In the genomic region with DNA sequence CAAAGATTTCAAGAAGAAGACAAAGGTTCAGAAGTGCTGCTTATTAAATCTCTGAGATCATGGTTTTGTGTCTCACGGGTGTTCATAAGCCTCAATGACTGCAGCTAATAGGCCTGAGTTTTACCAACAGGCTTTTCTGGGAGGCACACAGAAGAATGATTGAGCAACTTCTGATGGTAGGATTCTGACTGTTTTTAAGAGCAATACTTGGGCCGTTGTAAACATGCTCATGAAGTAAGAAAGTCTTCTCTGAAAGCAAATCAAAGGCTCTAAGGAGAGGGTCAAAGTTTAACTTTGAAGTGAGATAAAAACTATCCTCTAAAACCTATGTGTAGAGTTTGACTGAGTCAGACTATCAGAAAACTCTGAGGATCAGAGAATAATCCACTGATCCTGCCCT, we compare ENCODE assay signal across 19 cellular contexts.
DNase-seq lines count a peak whose midpoint lies in the region; ATAC-seq, FAIRE-seq and TF ChIP-seq lines count a peak whose summit lies in the region.
"Had no signal": no experiment of that assay in that cellular context is flagged by ENCODE, and none has a peak within 500 bp of the region (broad histone marks: within the 10 kb centered on the region; RNA-seq: fewer than 3 reads in every experiment).

No MANE protein-coding gene starts in this region.

- H2AFZ ChIP-seq in H1 (ENCODE audit: low read length) (no peak overlapping the region), mesenchymal stem cell (ENCODE audit: low read depth, low read length) (no peak overlapping the region), PC-9 (no peak overlapping the region)

- no peak for FAIRE-seq in H1 (lab: Jason Lieb, UNC)
- no peak for FAIRE-seq in small intestine (lab: Jason Lieb, UNC)

- H3K36me3 ChIP-seq in H1 (ENCODE audit: control insufficient read depth in 2 of 4, insufficient read depth in 4 of 4, low read length in 3 of 4) (no peaks in the 10 kb centered on the region), mesenchymal stem cell (ENCODE audit: control insufficient read depth in 1 of 2, insufficient read depth in 2 of 2, low read depth in 1 of 2, low read length in 2 of 2) (no peaks in the 10 kb centered on the region), small intestine (ENCODE audit: control insufficient read depth in 2 of 2, insufficient read depth in 2 of 2, low read length in 2 of 2) (no peaks in the 10 kb centered on the region), PC-9 (ENCODE audit: low read depth) (no peaks in the 10 kb centered on the region)

- no TSS peak for BruUV-seq in PC-9 (replicated peaks; lab: Mats Ljungman, UMichigan)

- no peak overlapping the region for H3K4me2 ChIP-seq in H1 (ENCODE audit: insufficient read depth in 1 of 2, low read depth in 2 of 2, low read length in 2 of 2)
- no peak overlapping the region for H3K4me2 ChIP-seq in mesenchymal stem cell (ENCODE audit: low read length, poor library complexity, severe bottlenecking)
- H3K4me2 ChIP-seq in PC-9, result no peak overlapping the region
- H3K4me2 ChIP-seq: KMS-11, SK-N-SH had no signal

- TF ChIP-seq EP300 in H1 (IDR thresholded peaks at IDR 0.05; ENCODE audit: borderline replicate concordance in 1 of 2, low read depth in 2 of 2, low read length in 2 of 2), result no peak

- DNase-seq in HuH-7 (ENCODE audit: low spot score) (peak; percentile 18), H1 (ENCODE audit: low read depth in 1 of 2, low spot score in 2 of 2) (no peak), mesenchymal stem cell (peak; percentile 62), small intestine (peak; percentile 11), PC-9 (no peak), G401 (ENCODE audit: low spot score) (no peak)
- DNase-seq in activated CD8-positive, alpha-beta memory T cell treated with anti-CD3 and anti-CD28 coated beads, Interleukin-2, amount 10 ng/mL, durations not matched to agents 7 days and 5 days, result no peak
- DNase-seq: ACHN; CD4-positive, CD25-positive, alpha-beta regulatory T cell; DMS153; NCI-H1092; NCI-H2081 treated with DMSO at 0.1 percent for 48 hours; NCI-H524; Right ventricle myocardium superior; SK-N-SH had no signal

- H3K4me3 Mint-ChIP-seq in activated CD8-positive, alpha-beta memory T cell treated with anti-CD3 and anti-CD28 coated beads, Interleukin-2, amount 10 ng/mL, durations not matched to agents 7 days and 5 days, result no peak overlapping the region
- H3K4me3 Mint-ChIP-seq: B cell; CD4-positive, CD25-positive, alpha-beta regulatory T cell had no signal

- H3K9me3 Mint-ChIP-seq in activated CD8-positive, alpha-beta memory T cell treated with anti-CD3 and anti-CD28 coated beads, Interleukin-2, amount 10 ng/mL, durations not matched to agents 7 days and 5 days (ENCODE audit: low read depth), result no peaks in the 10 kb centered on the region
- H3K9me3 Mint-ChIP-seq: CD4-positive, CD25-positive, alpha-beta regulatory T cell had no signal

- H4K20me1 ChIP-seq in H1 (replicated peaks in 1 of 2; ENCODE audit: control insufficient read depth in 1 of 2, insufficient read depth in 2 of 2, low read length in 2 of 2) (no peaks in the 10 kb centered on the region), PC-9 (ENCODE audit: insufficient read depth) (no peaks in the 10 kb centered on the region)

- TF ChIP-seq RAD21 in H1 (IDR thresholded peaks at IDR 0.05 in 1 of 2, conservative IDR thresholded peaks at IDR 0.05 in 1 of 2; ENCODE audit: low read depth in 2 of 2, low read length in 2 of 2), result no peak

- no peaks in the 10 kb centered on the region for H3K9me2 ChIP-seq in PC-9 (ENCODE audit: insufficient read depth)
- H3K9me2 ChIP-seq: SK-N-SH had no signal

- H3K14ac ChIP-seq in H1 (ENCODE audit: insufficient read length), result no peak overlapping the region
- no peak overlapping the region for H3K14ac ChIP-seq in mesenchymal stem cell (ENCODE audit: low read length in 2 of 2)

- no peak overlapping the region for H3K9ac ChIP-seq in H1 (replicated peaks in 1 of 4; ENCODE audit: extremely low read depth in 1 of 4, low read depth in 3 of 4, low read length in 3 of 4)
- no peak overlapping the region for H3K9ac ChIP-seq in mesenchymal stem cell (ENCODE audit: low read length)
- H3K9ac ChIP-seq: KMS-11, SK-N-SH had no signal

- no peak overlapping the region for H2AK5ac ChIP-seq in H1 (ENCODE audit: low read depth, low read length)
- H2AK5ac ChIP-seq in mesenchymal stem cell (ENCODE audit: low read length, severe bottlenecking), result no peak overlapping the region

- TF ChIP-seq CTCF in H1 (IDR thresholded peaks at IDR 0.05; ENCODE audit: control extremely low read depth in 1 of 3, insufficient read depth in 1 of 3, low read depth in 1 of 3, low read length in 3 of 3) (no peak), PC-9 (conservative IDR thresholded peaks at IDR 0.05) (no peak)

- no peak overlapping the region for H3K27ac Mint-ChIP-seq in activated CD8-positive, alpha-beta memory T cell treated with anti-CD3 and anti-CD28 coated beads, Interleukin-2, amount 10 ng/mL, durations not matched to agents 7 days and 5 days
- H3K27ac Mint-ChIP-seq: B cell; CD4-positive, CD25-positive, alpha-beta regulatory T cell had no signal

- H3K4me1 Mint-ChIP-seq in activated CD8-positive, alpha-beta memory T cell treated with anti-CD3 and anti-CD28 coated beads, Interleukin-2, amount 10 ng/mL, durations not matched to agents 7 days and 5 days, result no peaks in the 10 kb centered on the region
- H3K4me1 Mint-ChIP-seq: B cell; CD4-positive, CD25-positive, alpha-beta regulatory T cell had no signal

- H3K56ac ChIP-seq in H1 (replicated peaks; ENCODE audit: insufficient read length, low read depth, low read length), result no peak overlapping the region

- no peaks in the 10 kb centered on the region for H3K36me3 Mint-ChIP-seq in activated CD8-positive, alpha-beta memory T cell treated with anti-CD3 and anti-CD28 coated beads, Interleukin-2, amount 10 ng/mL, durations not matched to agents 7 days and 5 days
- H3K36me3 Mint-ChIP-seq: CD4-positive, CD25-positive, alpha-beta regulatory T cell had no signal

- H3K79me2 ChIP-seq in H1 (ENCODE audit: control insufficient read depth in 1 of 2, insufficient read depth in 2 of 2, low read length in 2 of 2), result no peaks in the 10 kb centered on the region
- H3K79me2 ChIP-seq in PC-9 (ENCODE audit: low read depth), result no peaks in the 10 kb centered on the region

- no peak overlapping the region for H3K18ac ChIP-seq in H1 (ENCODE audit: extremely low read depth, low read length)
- no peak overlapping the region for H3K18ac ChIP-seq in mesenchymal stem cell (ENCODE audit: low read depth in 1 of 2, low read length in 2 of 2)

- H3K9me3 ChIP-seq in H1 (ENCODE audit: insufficient read depth in 2 of 2, low read depth in 1 of 2, low read length in 1 of 2), result no peaks in the 10 kb centered on the region
- no peaks in the 10 kb centered on the region for H3K9me3 ChIP-seq in mesenchymal stem cell (ENCODE audit: control insufficient read depth, low read length)
- no peaks in the 10 kb centered on the region for H3K9me3 ChIP-seq in small intestine (ENCODE audit: control insufficient read depth, low read depth)
- no peaks in the 10 kb centered on the region for H3K9me3 ChIP-seq in PC-9 (ENCODE audit: insufficient read depth, low read depth)
- H3K9me3 ChIP-seq: Caco-2, SK-N-SH had no signal

- H3K27ac ChIP-seq in H1 (ENCODE audit: low read depth, low read length) (no peak overlapping the region), mesenchymal stem cell (ENCODE audit: low read length, poor library complexity, severe bottlenecking) (no peak overlapping the region), small intestine (ENCODE audit: low read depth in 1 of 2, low read length in 1 of 2) (no peak overlapping the region), PC-9 (no peak overlapping the region)
- H3K27ac ChIP-seq: KMS-11 had no signal

- H2BK12ac ChIP-seq in H1 (ENCODE audit: low read depth, low read length) (no peak overlapping the region), mesenchymal stem cell (ENCODE audit: low read length in 2 of 2) (no peak overlapping the region)

- ATAC-seq in activated CD8-positive, alpha-beta memory T cell treated with anti-CD3 and anti-CD28 coated beads, Interleukin-2, amount 10 ng/mL, durations not matched to agents 7 days and 5 days, result no peak
- ATAC-seq: Panc1 had no signal

- H3K23me2 ChIP-seq in H1 (ENCODE audit: low read depth, low read length), result no peaks in the 10 kb centered on the region

- H2BK120ac ChIP-seq in H1 (replicated peaks; ENCODE audit: low read depth, low read length) (no peak overlapping the region), mesenchymal stem cell (ENCODE audit: low read depth, low read length) (no peak overlapping the region)

- no peak overlapping the region for H4K5ac ChIP-seq in H1 (ENCODE audit: insufficient read length, low read depth, low read length)

- no peak overlapping the region for H3K4ac ChIP-seq in H1 (replicated peaks; ENCODE audit: insufficient read length, low read depth, low read length)
- no peak overlapping the region for H3K4ac ChIP-seq in mesenchymal stem cell (ENCODE audit: low read depth in 1 of 2, low read length in 2 of 2)

- H3F3A ChIP-seq in PC-9 (ENCODE audit: insufficient read depth, low read depth), result no peaks in the 10 kb centered on the region

- POLR2A ChIA-PET in H1 (lab: Charles Lee; ENCODE audit: partially characterized antibody), result no interaction called here
- POLR2A ChIA-PET in PC-9 (lab: Charles Lee; ENCODE audit: unreplicated experiment), result no interaction called here

- in situ Hi-C loops in G401 (cut with HindIII; ENCODE audit: low sequenced_read_pairs), result no loop called here

- no peak for TF ChIP-seq POLR2A in H1 (IDR thresholded peaks at IDR 0.05; ENCODE audit: control extremely low read depth in 1 of 2, low read depth in 2 of 2, low read length in 2 of 2)

- peaks cover 9% of the 10 kb centered on the region for H3K27me3 Mint-ChIP-seq in activated CD8-positive, alpha-beta memory T cell treated with anti-CD3 and anti-CD28 coated beads, Interleukin-2, amount 10 ng/mL, durations not matched to agents 7 days and 5 days
- H3K27me3 Mint-ChIP-seq: B cell had no signal

- H3K4me1 ChIP-seq in H1 (replicated peaks in 1 of 4; ENCODE audit: control insufficient read depth in 3 of 4, insufficient read depth in 4 of 4, low read length in 3 of 4) (no peaks in the 10 kb centered on the region), mesenchymal stem cell (ENCODE audit: control insufficient read depth, insufficient read depth, low read depth, low read length) (no peaks in the 10 kb centered on the region), small intestine (ENCODE audit: control insufficient read depth in 2 of 2, insufficient read depth in 1 of 2, low read depth in 1 of 2, low read length in 1 of 2) (no peaks in the 10 kb centered on the region), PC-9 (replicated peaks; ENCODE audit: insufficient read depth) (no peaks in the 10 kb centered on the region)
- H3K4me1 ChIP-seq: Caco-2 had no signal

- H4K91ac ChIP-seq in H1 (replicated peaks; ENCODE audit: insufficient read length, low read length) (no peak overlapping the region), mesenchymal stem cell (ENCODE audit: low read length) (no peak overlapping the region)

- H4K8ac ChIP-seq in H1 (ENCODE audit: extremely low read depth, insufficient read depth, low read length), result no peak overlapping the region
- H4K8ac ChIP-seq in mesenchymal stem cell (ENCODE audit: low read length), result no peak overlapping the region

- CTCF ChIA-PET in H1 (lab: Charles Lee; ENCODE audit: partially characterized antibody), result no interaction called here
- CTCF ChIA-PET in activated CD8-positive, alpha-beta memory T cell treated with anti-CD3 and anti-CD28 coated beads, Interleukin-2, amount 10 ng/mL, durations not matched to agents 7 days and 5 days (lab: Charles Lee), result no interaction called here
- CTCF ChIA-PET in PC-9 (lab: Charles Lee), result no interaction called here

- intact Hi-C loops in PC-9 (cut with micrococcal nuclease; ENCODE audit: unreplicated experiment), result loop anchor here (5.0 kb wide), 1 partner anchor 77 kb away; no protein-coding TSS in a partner anchor

- H3K79me1 ChIP-seq in H1 (ENCODE audit: low read depth, low read length) (no peaks in the 10 kb centered on the region), mesenchymal stem cell (replicated peaks; ENCODE audit: low read length, poor library complexity, severe bottlenecking) (no peaks in the 10 kb centered on the region)

- H3K4me3 ChIP-seq in H1 (ENCODE audit: extremely low read depth in 1 of 4, insufficient read depth in 2 of 4, low read depth in 3 of 4, low read length in 4 of 4), result no peak overlapping the region
- H3K4me3 ChIP-seq in mesenchymal stem cell (ENCODE audit: insufficient read depth in 1 of 2, low read depth in 1 of 2, low read length in 2 of 2), result no peak overlapping the region
- no peak overlapping the region for H3K4me3 ChIP-seq in small intestine (ENCODE audit: low read depth in 1 of 2, low read length in 2 of 2)
- H3K4me3 ChIP-seq in PC-9, result no peak overlapping the region

- H3K27me3 ChIP-seq in H1 (replicated peaks in 1 of 4; ENCODE audit: control insufficient read depth in 3 of 4, extremely low read depth in 1 of 4, insufficient read depth in 3 of 4, low read length in 3 of 4) (peaks cover 0 to 1% (median 0%) of the 10 kb centered on the region in 4 experiments; a peak in 1 of 7 replicates), mesenchymal stem cell (ENCODE audit: control insufficient read depth in 1 of 2, insufficient read depth in 1 of 2, low read length in 2 of 2) (no peaks in the 10 kb centered on the region), small intestine (ENCODE audit: control insufficient read depth in 2 of 2, insufficient read depth in 2 of 2, low read length in 2 of 2) (no peaks in the 10 kb centered on the region), PC-9 (ENCODE audit: insufficient read depth, low read depth) (no peaks in the 10 kb centered on the region)

- H2BK15ac ChIP-seq in H1 (ENCODE audit: low read length) (no peak overlapping the region), mesenchymal stem cell (ENCODE audit: low read depth, poor library complexity, severe bottlenecking) (no peak overlapping the region)

- H3K23ac ChIP-seq in H1 (ENCODE audit: insufficient read length), result no peak overlapping the region
- H3K23ac ChIP-seq in mesenchymal stem cell (ENCODE audit: low read length in 2 of 2), result no peak overlapping the region

- WGBS in H1 (ENCODE audit: extremely low coverage in 1 of 2, insufficient coverage in 1 of 2, insufficient read length in 1 of 2, insufficient replicate concordance in 2 of 2, low coverage in 1 of 2, low lambda C conversion rate in 2 of 2, missing lambda C conversion rate in 1 of 2), 2 experiments, result 85% methylated on average over 2 of the region's 2 CpGs; no CpG with 5 or more reads in 1 of the 2 experiments
- 25% methylated on average over 2 of the region's 2 CpGs for WGBS in mesenchymal stem cell
- WGBS in small intestine, 3 donors, result 12 to 38% (median 27%) methylated on average over 2 of the region's 2 CpGs

- H2BK20ac ChIP-seq in H1 (ENCODE audit: low read length), result no peak overlapping the region

- H2BK5ac ChIP-seq in H1 (ENCODE audit: low read depth, low read length) (no peak overlapping the region), mesenchymal stem cell (ENCODE audit: low read depth, low read length, poor library complexity, severe bottlenecking) (no peak overlapping the region)

Comparison
In these comparisons a context has a peak if more than half of its experiments do, and no peak if none do; other contexts are left out.
1. DNase-seq: peak in HuH-7 (single experiment), mesenchymal stem cell (single experiment) and small intestine (single experiment); none in H1 (0 of 2), activated CD8-positive, alpha-beta memory T cell treated with anti-CD3 and anti-CD28 coated beads, Interleukin-2, amount 10 ng/mL, durations not matched to agents 7 days and 5 days (single experiment), PC-9 (0 of 2) and G401 (single experiment).